ENCODE assay signal across 1 cellular context in genomic region chr16:1474796-1475551, GRCh38.
A peak's percentile ranks its signal among the peaks of the same experiment; 100 is the strongest.
TF ChIP-seq lines count a peak whose summit lies in the region.

TSS of gene CLCN7 (minus strand) at chr16:1475028. CDS start at chr16:1474974, 54 bp downstream.

TF ChIP-seq in H1, 55 proteins besides CTCF, POLR2A, EP300 and RAD21:
- TF ChIP-seq FOSL1 (IDR thresholded peaks at IDR 0.05; ENCODE audit: insufficient read depth, low read depth, low read length) (no peak), NANOG (IDR thresholded peaks at IDR 0.05; ENCODE audit: insufficient read depth, low read depth, low read length, poor library complexity, severe bottlenecking) (peak; percentile 39), TEAD4 (IDR thresholded peaks at IDR 0.05; ENCODE audit: low read depth, low read length) (no peak), GTF2F1 (IDR thresholded peaks at IDR 0.05; ENCODE audit: borderline replicate concordance, low read depth, low read length) (peak; percentile 62; the same call in 1 of the 2 replicates), MAX (IDR thresholded peaks at IDR 0.05) (peak; percentile 99), USF2 (IDR thresholded peaks at IDR 0.05; ENCODE audit: low read length) (peak; percentile 100), SIN3A (conservative IDR thresholded peaks at IDR 0.05 in 1 of 2, IDR thresholded peaks at IDR 0.05 in 1 of 2; ENCODE audit: low read depth in 1 of 2, low read length in 2 of 2) (peak; percentile 81; a peak in 2 of 4 replicates), ATF2 (IDR thresholded peaks at IDR 0.05; ENCODE audit: low read length) (0 out of 2 replicates have a peak, but pooled peaks have one; percentile 20), EGR1 (IDR thresholded peaks at IDR 0.05; ENCODE audit: borderline replicate concordance, low read depth, low read length) (peak; percentile 39; the same call in 1 of the 2 replicates), POU5F1 (IDR thresholded peaks at IDR 0.05; ENCODE audit: low read depth, low read length) (no peak), SP4 (IDR thresholded peaks at IDR 0.05; ENCODE audit: low read length) (peak; percentile 99), POLR2AphosphoS5 (IDR thresholded peaks at IDR 0.05; ENCODE audit: low read depth, low read length) (peak; percentile 62; the same call in 1 of the 2 replicates), SRF (IDR thresholded peaks at IDR 0.05; ENCODE audit: low read depth, low read length) (0 out of 2 replicates have a peak, but pooled peaks have one; percentile 19), KDM5A (IDR thresholded peaks at IDR 0.05; ENCODE audit: low read length) (peak; percentile 37; the same call in 1 of the 2 replicates), TAF7 (optimal IDR thresholded peaks at IDR 0.05; ENCODE audit: borderline replicate concordance, low read depth, low read length) (peak; percentile 81), SIX5 (IDR thresholded peaks at IDR 0.05; ENCODE audit: low read depth, low read length) (no peak), HDAC2 (IDR thresholded peaks at IDR 0.05; ENCODE audit: borderline replicate concordance in 1 of 2, low read depth in 2 of 2, low read length in 2 of 2) (peak in 1 of 2 experiments; percentile 78; a peak in 2 of 4 replicates), TBP (IDR thresholded peaks at IDR 0.05; ENCODE audit: low read depth, low read length) (peak; percentile 67; the same call in 1 of the 2 replicates), KDM4A (IDR thresholded peaks at IDR 0.05; ENCODE audit: low read depth, low read length, severe bottlenecking) (peak; percentile 82), CREB1 (IDR thresholded peaks at IDR 0.05) (peak; percentile 70), PHF8 (conservative IDR thresholded peaks at IDR 0.05; ENCODE audit: low read depth, low read length) (peak; percentile 98), TAF1 (IDR thresholded peaks at IDR 0.05; ENCODE audit: low read depth, low read length) (peak; percentile 78), CTBP2 (IDR thresholded peaks at IDR 0.05; ENCODE audit: borderline replicate concordance, insufficient read depth, insufficient read length, low read length) (no peak), E2F6 (IDR thresholded peaks at IDR 0.05) (peak; percentile 94), MAFK (IDR thresholded peaks at IDR 0.05; ENCODE audit: low read depth, low read length) (no peak), ASH2L (IDR thresholded peaks at IDR 0.05; ENCODE audit: low read length) (peak; percentile 68), TCF12 (IDR thresholded peaks at IDR 0.05; ENCODE audit: low read depth, low read length) (peak; percentile 53; the same call in 1 of the 2 replicates), RBBP5 (IDR thresholded peaks at IDR 0.05; ENCODE audit: borderline replicate concordance, low read depth, low read length) (0 out of 2 replicates have a peak, but pooled peaks have one; percentile 41), YY1 (IDR thresholded peaks at IDR 0.05; ENCODE audit: low read depth, low read length) (0 out of 2 replicates have a peak, but pooled peaks have one; percentile 6), SP1 (IDR thresholded peaks at IDR 0.05; ENCODE audit: low read depth, low read length) (no peak), RNF2 (IDR thresholded peaks at IDR 0.05; ENCODE audit: borderline replicate concordance, low read depth, low read length, missing control alignments, poor library complexity, severe bottlenecking) (peak; percentile 48), ATF3 (IDR thresholded peaks at IDR 0.05; ENCODE audit: insufficient read depth, low read depth, low read length) (peak; percentile 100)
